In the genomic region with DNA sequence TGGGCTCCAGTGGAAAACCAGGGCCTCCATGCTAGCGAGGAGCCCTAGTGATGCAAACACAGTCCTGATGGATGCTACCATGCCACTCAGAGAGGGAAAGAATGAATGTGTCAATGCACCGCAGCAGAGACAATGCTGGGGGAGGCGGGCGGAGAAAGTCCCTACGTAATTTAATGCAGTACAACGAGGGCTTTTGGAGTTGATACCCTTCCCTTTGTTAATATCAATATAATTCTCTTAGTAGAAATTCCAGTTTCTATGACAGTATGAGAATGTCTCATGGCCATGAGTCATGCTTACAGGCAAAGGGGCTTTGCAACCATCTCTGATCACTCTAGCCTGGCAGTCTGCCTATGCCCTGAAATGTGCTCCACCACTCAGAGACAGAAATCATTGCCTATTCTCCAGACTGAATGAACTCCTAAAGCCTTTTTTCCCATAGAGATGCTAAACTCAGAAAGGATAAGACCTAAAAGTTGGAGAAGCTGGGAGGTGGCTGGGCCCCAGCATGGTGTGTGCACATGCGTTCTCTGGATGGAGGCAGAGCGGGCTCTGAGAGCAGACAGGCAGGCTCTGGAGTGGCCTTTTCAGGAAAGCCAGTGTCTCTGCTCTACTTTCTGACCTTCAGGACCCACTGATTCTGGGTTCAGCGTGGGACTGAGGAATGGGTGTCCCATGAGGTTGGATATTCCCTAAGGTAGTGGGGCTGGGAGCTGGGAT, we compare ENCODE assay signal across 2 cellular contexts.
TF ChIP-seq lines count a peak whose summit lies in the region.

No MANE protein-coding gene starts in this region.

TF ChIP-seq in liver, 16 proteins besides CTCF, POLR2A, EP300 and RAD21:
- TF ChIP-seq NR2F2 (IDR thresholded peaks at IDR 0.05) (no peak), HNF4A (conservative IDR thresholded peaks at IDR 0.05) (no peak), YY1 (IDR thresholded peaks at IDR 0.05) (no peak), HNF4G (IDR thresholded peaks at IDR 0.05) (no peak), FOXA1 (IDR thresholded peaks at IDR 0.05) (no peak), SP1 (IDR thresholded peaks at IDR 0.05) (no peak), JUND (IDR thresholded peaks at IDR 0.05) (no peak), RXRA (IDR thresholded peaks at IDR 0.05) (no peak), EGR1 (IDR thresholded peaks at IDR 0.05; ENCODE audit: low read depth in 2 of 2) (no peak), ATF3 (IDR thresholded peaks at IDR 0.05) (no peak), GABPA (IDR thresholded peaks at IDR 0.05 in 1 of 2, conservative IDR thresholded peaks at IDR 0.05 in 1 of 2) (no peak)
- TF ChIP-seq, protein P1, sequence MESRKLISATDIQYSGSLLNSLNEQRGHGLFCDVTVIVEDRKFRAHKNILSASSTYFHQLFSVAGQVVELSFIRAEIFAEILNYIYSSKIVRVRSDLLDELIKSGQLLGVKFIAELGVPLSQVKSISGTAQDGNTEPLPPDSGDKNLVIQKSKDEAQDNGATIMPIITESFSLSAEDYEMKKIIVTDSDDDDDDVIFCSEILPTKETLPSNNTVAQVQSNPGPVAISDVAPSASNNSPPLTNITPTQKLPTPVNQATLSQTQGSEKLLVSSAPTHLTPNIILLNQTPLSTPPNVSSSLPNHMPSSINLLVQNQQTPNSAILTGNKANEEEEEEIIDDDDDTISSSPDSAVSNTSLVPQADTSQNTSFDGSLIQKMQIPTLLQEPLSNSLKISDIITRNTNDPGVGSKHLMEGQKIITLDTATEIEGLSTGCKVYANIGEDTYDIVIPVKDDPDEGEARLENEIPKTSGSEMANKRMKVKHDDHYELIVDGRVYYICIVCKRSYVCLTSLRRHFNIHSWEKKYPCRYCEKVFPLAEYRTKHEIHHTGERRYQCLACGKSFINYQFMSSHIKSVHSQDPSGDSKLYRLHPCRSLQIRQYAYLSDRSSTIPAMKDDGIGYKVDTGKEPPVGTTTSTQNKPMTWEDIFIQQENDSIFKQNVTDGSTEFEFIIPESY (IDR thresholded peaks at IDR 0.05) = no peak
- TF ChIP-seq, protein P2, sequence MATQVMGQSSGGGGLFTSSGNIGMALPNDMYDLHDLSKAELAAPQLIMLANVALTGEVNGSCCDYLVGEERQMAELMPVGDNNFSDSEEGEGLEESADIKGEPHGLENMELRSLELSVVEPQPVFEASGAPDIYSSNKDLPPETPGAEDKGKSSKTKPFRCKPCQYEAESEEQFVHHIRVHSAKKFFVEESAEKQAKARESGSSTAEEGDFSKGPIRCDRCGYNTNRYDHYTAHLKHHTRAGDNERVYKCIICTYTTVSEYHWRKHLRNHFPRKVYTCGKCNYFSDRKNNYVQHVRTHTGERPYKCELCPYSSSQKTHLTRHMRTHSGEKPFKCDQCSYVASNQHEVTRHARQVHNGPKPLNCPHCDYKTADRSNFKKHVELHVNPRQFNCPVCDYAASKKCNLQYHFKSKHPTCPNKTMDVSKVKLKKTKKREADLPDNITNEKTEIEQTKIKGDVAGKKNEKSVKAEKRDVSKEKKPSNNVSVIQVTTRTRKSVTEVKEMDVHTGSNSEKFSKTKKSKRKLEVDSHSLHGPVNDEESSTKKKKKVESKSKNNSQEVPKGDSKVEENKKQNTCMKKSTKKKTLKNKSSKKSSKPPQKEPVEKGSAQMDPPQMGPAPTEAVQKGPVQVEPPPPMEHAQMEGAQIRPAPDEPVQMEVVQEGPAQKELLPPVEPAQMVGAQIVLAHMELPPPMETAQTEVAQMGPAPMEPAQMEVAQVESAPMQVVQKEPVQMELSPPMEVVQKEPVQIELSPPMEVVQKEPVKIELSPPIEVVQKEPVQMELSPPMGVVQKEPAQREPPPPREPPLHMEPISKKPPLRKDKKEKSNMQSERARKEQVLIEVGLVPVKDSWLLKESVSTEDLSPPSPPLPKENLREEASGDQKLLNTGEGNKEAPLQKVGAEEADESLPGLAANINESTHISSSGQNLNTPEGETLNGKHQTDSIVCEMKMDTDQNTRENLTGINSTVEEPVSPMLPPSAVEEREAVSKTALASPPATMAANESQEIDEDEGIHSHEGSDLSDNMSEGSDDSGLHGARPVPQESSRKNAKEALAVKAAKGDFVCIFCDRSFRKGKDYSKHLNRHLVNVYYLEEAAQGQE (IDR thresholded peaks at IDR 0.05) = no peak

TF ChIP-seq in HepG2, 621 proteins besides CTCF, POLR2A, EP300 and RAD21:
- TF ChIP-seq FOXO1 (CRISPR knock-in tag; IDR thresholded peaks at IDR 0.05) = no peak
- no peak for TF ChIP-seq DDIT3 (CRISPR knock-in tag; IDR thresholded peaks at IDR 0.05)
- TF ChIP-seq RORA (CRISPR knock-in tag; IDR thresholded peaks at IDR 0.05) = no peak
- no peak for TF ChIP-seq POLR2G (IDR thresholded peaks at IDR 0.05; ENCODE audit: low read depth, low read length)
- TF ChIP-seq, protein P3, sequence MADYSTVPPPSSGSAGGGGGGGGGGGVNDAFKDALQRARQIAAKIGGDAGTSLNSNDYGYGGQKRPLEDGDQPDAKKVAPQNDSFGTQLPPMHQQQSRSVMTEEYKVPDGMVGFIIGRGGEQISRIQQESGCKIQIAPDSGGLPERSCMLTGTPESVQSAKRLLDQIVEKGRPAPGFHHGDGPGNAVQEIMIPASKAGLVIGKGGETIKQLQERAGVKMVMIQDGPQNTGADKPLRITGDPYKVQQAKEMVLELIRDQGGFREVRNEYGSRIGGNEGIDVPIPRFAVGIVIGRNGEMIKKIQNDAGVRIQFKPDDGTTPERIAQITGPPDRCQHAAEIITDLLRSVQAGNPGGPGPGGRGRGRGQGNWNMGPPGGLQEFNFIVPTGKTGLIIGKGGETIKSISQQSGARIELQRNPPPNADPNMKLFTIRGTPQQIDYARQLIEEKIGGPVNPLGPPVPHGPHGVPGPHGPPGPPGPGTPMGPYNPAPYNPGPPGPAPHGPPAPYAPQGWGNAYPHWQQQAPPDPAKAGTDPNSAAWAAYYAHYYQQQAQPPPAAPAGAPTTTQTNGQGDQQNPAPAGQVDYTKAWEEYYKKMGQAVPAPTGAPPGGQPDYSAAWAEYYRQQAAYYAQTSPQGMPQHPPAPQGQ (CRISPR knock-in tag; IDR thresholded peaks at IDR 0.05; ENCODE audit: borderline replicate concordance) = no peak
- TF ChIP-seq ZBTB39 (CRISPR knock-in tag; IDR thresholded peaks at IDR 0.05) = no peak
- no peak for TF ChIP-seq ARNT2 (CRISPR knock-in tag; IDR thresholded peaks at IDR 0.05; ENCODE audit: low read depth)
- no peak for TF ChIP-seq LBX2 (CRISPR knock-in tag; IDR thresholded peaks at IDR 0.05; ENCODE audit: borderline replicate concordance)
- no peak for TF ChIP-seq STAG1 (CRISPR knock-in tag; IDR thresholded peaks at IDR 0.05)
- no peak for TF ChIP-seq MEF2D (CRISPR knock-in tag; IDR thresholded peaks at IDR 0.05)
- no peak for TF ChIP-seq CBX2 (IDR thresholded peaks at IDR 0.05; ENCODE audit: low read depth, low read length)
- no peak for TF ChIP-seq CBX2 (CRISPR knock-in tag; IDR thresholded peaks at IDR 0.05; ENCODE audit: low read depth)
- TF ChIP-seq HBP1 (CRISPR knock-in tag; IDR thresholded peaks at IDR 0.05; ENCODE audit: low read depth) = no peak
TF ChIP-seq in HepG2: peak in this region for 0.
